ENCODE assay signal across 8 cellular contexts in the genomic region with DNA sequence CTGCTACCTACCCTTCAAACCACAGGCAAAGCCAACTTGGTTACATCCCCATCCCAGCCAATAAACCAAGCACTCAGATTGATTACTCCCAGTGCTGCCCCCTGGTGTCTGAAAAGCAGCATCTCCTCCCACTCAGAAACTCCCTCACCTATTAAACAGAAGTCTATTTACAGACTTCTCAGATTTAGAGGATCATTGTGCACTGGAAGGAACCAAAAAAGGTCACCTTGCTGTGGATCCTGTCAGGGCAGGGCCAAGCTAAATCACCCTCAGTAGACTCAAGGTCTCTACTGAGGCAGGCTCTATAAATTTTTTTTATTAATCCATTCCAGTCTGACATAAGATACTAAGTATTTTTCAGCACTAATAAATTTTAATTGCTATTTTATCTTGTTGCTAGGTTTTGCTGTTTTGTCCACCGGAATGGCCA. TPM values are rescaled to one million over a fixed set of nuclear protein-coding genes. Genes with fewer than 3 reads are reported as not detected.
DNase-seq lines count a peak whose midpoint lies in the region; ATAC-seq and TF ChIP-seq lines count a peak whose summit lies in the region.

No MANE protein-coding gene starts in this region.

- no peak overlapping the region for H3K4me3 Mint-ChIP-seq in activated CD8-positive, alpha-beta T cell treated with anti-CD3 and anti-CD28 coated beads for 36 hours
- H3K4me3 Mint-ChIP-seq in memory B cell: no peak overlapping the region

- peaks cover 40% of the 10 kb centered on the region for H3K36me3 Mint-ChIP-seq in activated CD8-positive, alpha-beta T cell treated with anti-CD3 and anti-CD28 coated beads for 36 hours (ENCODE audit: low read depth)
- H3K36me3 Mint-ChIP-seq in memory B cell: peaks cover 25% of the 10 kb centered on the region

- H3K4me1 ChIP-seq in effector memory CD4-positive, alpha-beta T cell (ENCODE audit: control insufficient read depth, insufficient read depth, low read length, poor library complexity, severe bottlenecking): no peaks in the 10 kb centered on the region

- H3K27ac ChIP-seq in effector memory CD4-positive, alpha-beta T cell (ENCODE audit: insufficient read depth, low read length, poor library complexity, severe bottlenecking): no peak overlapping the region

- peaks cover 20% of the 10 kb centered on the region for H3K36me3 ChIP-seq in BJ (ENCODE audit: control insufficient read depth, insufficient read depth, low read length)
- H3K36me3 ChIP-seq in effector memory CD4-positive, alpha-beta T cell (ENCODE audit: control insufficient read depth, insufficient read depth, low read length): peaks cover 79% of the 10 kb centered on the region

- POLR2A ChIA-PET in BJ (lab: Charles Lee): no interaction called here
- POLR2A ChIA-PET in activated CD8-positive, alpha-beta T cell treated with anti-CD3 and anti-CD28 coated beads for 36 hours (lab: Charles Lee): interaction anchor here (0.5 to 2.6 kb wide), 10 partner anchors 12 to 137 kb away, joined by 3 to 10 read pairs (median 3); partner anchors contain the start of genes EFTUD2 and HIGD1B

- no peak overlapping the region for H3K4me3 ChIP-seq in BJ (ENCODE audit: low read depth, low read length)
- H3K4me3 ChIP-seq in effector memory CD4-positive, alpha-beta T cell (ENCODE audit: insufficient read depth, low read depth, low read length, poor library complexity, severe bottlenecking): no peak overlapping the region

- intact Hi-C loops in activated CD8-positive, alpha-beta T cell treated with anti-CD3 and anti-CD28 coated beads for 36 hours (cut with micrococcal nuclease): no loop called here

- H3K27me3 Mint-ChIP-seq in activated CD8-positive, alpha-beta T cell treated with anti-CD3 and anti-CD28 coated beads for 36 hours: no peaks in the 10 kb centered on the region
- H3K27me3 Mint-ChIP-seq in memory B cell: no peaks in the 10 kb centered on the region

- no peaks in the 10 kb centered on the region for H3K9me3 Mint-ChIP-seq in activated CD8-positive, alpha-beta T cell treated with anti-CD3 and anti-CD28 coated beads for 36 hours
- no peaks in the 10 kb centered on the region for H3K9me3 Mint-ChIP-seq in memory B cell

- CTCF ChIA-PET in BJ (lab: Yijun Ruan, JAX): interaction anchor here (0.6 to 19.5 kb wide), 25 partner anchors 8 to 270 kb away, joined by 3 to 452 read pairs (median 5); partner anchors contain the start of genes ACBD4, HIGD1B and PLCD3
- CTCF ChIA-PET in activated CD8-positive, alpha-beta T cell treated with anti-CD3 and anti-CD28 coated beads for 36 hours (lab: Charles Lee): interaction anchor here (0.8 to 10.7 kb wide), 14 partner anchors 8 to 543 kb away, joined by 3 to 205 read pairs (median 4); no protein-coding TSS in a partner anchor

- H3K27me3 ChIP-seq in BJ (ENCODE audit: control insufficient read depth, insufficient read depth, low read length): no peaks in the 10 kb centered on the region
- H3K27me3 ChIP-seq in effector memory CD4-positive, alpha-beta T cell (replicated peaks; ENCODE audit: control insufficient read depth, insufficient read depth, low read length, poor library complexity, severe bottlenecking): no peaks in the 10 kb centered on the region

- peak; percentile 80 for ATAC-seq in activated CD8-positive, alpha-beta T cell treated with anti-CD3 and anti-CD28 coated beads for 36 hours
- ATAC-seq in memory B cell (ENCODE audit: low read depth): peak; percentile 75
- no peak for ATAC-seq in GM18519 (IDR thresholded peaks at IDR 0.05; ENCODE audit: low FRiP score, unreplicated experiment)

- TF ChIP-seq CTCF in BJ (IDR thresholded peaks at IDR 0.05; ENCODE audit: insufficient read depth, low read depth, low read length): peak; percentile 87
- TF ChIP-seq CTCF in activated CD8-positive, alpha-beta T cell treated with anti-CD3 and anti-CD28 coated beads for 36 hours (IDR thresholded peaks at IDR 0.05): peak; percentile 67

- no peak overlapping the region for H3K27ac Mint-ChIP-seq in activated CD8-positive, alpha-beta T cell treated with anti-CD3 and anti-CD28 coated beads for 36 hours
- no peak overlapping the region for H3K27ac Mint-ChIP-seq in memory B cell

- DNase-seq in BJ (ENCODE audit: low read depth): no peak
- peak; percentile 59 for DNase-seq in HPDE6-E6E7 (ENCODE audit: extremely low spot score)
- peak; percentile 91 for DNase-seq in NCI-H82 (lab: John Stamatoyannopoulos, UW)
- DNase-seq in activated CD8-positive, alpha-beta T cell treated with anti-CD3 and anti-CD28 coated beads for 36 hours: peak; percentile 79
- DNase-seq in effector memory CD4-positive, alpha-beta T cell: peak; percentile 33 to 55 (median 42)
- peak; percentile 63 to 69 for DNase-seq in memory B cell (ENCODE audit: low spot score in 2 of 2)
- DNase-seq in stimulated activated CD8-positive, alpha-beta memory T cell treated with anti-CD3 and anti-CD28 coated beads, Interleukin-12 subunit alpha, Interleukin-12 subunit beta, amount 100 ng/mL, for 4 hours (ENCODE audit: low read depth): peak; percentile 22

- no peaks in the 10 kb centered on the region for H3K4me1 Mint-ChIP-seq in activated CD8-positive, alpha-beta T cell treated with anti-CD3 and anti-CD28 coated beads for 36 hours (ENCODE audit: low read depth)
- no peaks in the 10 kb centered on the region for H3K4me1 Mint-ChIP-seq in memory B cell

- no peaks in the 10 kb centered on the region for H3K9me3 ChIP-seq in effector memory CD4-positive, alpha-beta T cell (ENCODE audit: control insufficient read depth, low read length)

RNA-seq across cellular contexts. Expression of gene HIGD1B, which starts 17.6 kb away (rescaled TPM):
- not detected in 2 replicates for polyA plus RNA-seq in BJ (2011; rRNA removed)
- not detected in 2 replicates for polyA minus RNA-seq in BJ (2011; rRNA and poly(A)+ RNA removed)
- not detected for total RNA-seq in activated CD8-positive, alpha-beta T cell treated with anti-CD3 and anti-CD28 coated beads for 36 hours

RNA-seq across cellular contexts. Expression of gene EFTUD2, which starts 34.0 kb away (rescaled TPM):
- 72.0 and 121 TPM in 2 replicates for polyA plus RNA-seq in BJ (2011; rRNA removed)
- polyA minus RNA-seq in BJ (2011; rRNA and poly(A)+ RNA removed): 88.1 and 105 TPM in 2 replicates
- total RNA-seq in activated CD8-positive, alpha-beta T cell treated with anti-CD3 and anti-CD28 coated beads for 36 hours: 100 to 1,000 TPM; 207 to 208 TPM

RNA-seq across cellular contexts. Expression of gene GJC1, which starts 35.2 kb away (rescaled TPM):
- polyA plus RNA-seq in BJ (2011; rRNA removed): 26.5 and 32.2 TPM in 2 replicates
- polyA minus RNA-seq in BJ (2011; rRNA and poly(A)+ RNA removed): 44.3 and 53.8 TPM in 2 replicates
- 1 to 10 TPM; 5.6 TPM for total RNA-seq in activated CD8-positive, alpha-beta T cell treated with anti-CD3 and anti-CD28 coated beads for 36 hours

RNA-seq across cellular contexts. Expression of gene GFAP, which starts 50.1 kb away (rescaled TPM):
- polyA plus RNA-seq in BJ (2011; rRNA removed): 0.13 and 0.23 TPM in 2 replicates
- 0.09 and 0.10 TPM in 2 replicates for polyA minus RNA-seq in BJ (2011; rRNA and poly(A)+ RNA removed)
- total RNA-seq in activated CD8-positive, alpha-beta T cell treated with anti-CD3 and anti-CD28 coated beads for 36 hours: not detected
